Comparison of ENCODE assay signal across 18 cellular contexts in the genomic region with DNA sequence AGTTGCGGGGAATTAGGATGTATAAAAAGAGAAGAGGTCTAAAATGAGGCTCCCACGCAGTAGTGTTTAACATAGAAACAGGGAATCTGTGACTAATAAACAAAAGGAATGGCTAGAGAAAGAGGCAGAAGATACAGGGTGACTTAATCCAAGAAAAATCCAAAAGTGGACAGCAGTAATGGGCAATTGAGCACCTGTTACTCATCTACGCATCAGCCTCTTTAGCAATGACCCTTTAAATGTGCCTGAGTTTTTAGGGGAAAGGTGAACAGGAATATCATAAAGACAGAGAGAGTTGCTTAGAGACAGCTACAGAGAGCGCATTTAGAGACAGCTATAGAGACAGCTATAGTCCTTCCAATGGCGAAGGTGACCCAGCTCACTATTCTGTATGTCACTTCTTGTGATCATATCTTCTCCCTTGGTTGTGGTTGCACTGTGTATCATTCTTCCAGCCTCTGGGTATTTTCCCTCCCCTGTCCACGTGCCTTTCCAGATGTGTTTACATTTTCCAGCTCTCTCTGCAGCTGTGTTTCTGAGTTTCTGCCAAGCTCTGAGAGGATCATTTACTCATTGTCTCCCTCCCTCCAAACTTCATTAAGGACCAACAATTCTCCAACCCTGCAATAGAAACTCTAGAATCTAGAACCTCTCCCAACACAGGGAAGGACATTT.
DNase-seq lines count a peak whose midpoint lies in the region; ATAC-seq and TF ChIP-seq lines count a peak whose summit lies in the region.
"Had no signal": no experiment of that assay in that cellular context is flagged by ENCODE, and none has a peak within 500 bp of the region (broad histone marks: within the 10 kb centered on the region; RNA-seq: fewer than 3 reads in every experiment).

No MANE protein-coding gene starts in this region.

- H3K27me3 ChIP-seq in esophagus muscularis mucosa = no peaks in the 10 kb centered on the region
- no peaks in the 10 kb centered on the region for H3K27me3 ChIP-seq in osteoblast (ENCODE audit: insufficient read depth, low read length)

- TF ChIP-seq POLR2A in esophagus muscularis mucosa (IDR thresholded peaks at IDR 0.05; ENCODE audit: low read depth) = no peak

- no peaks in the 10 kb centered on the region for H3K9me3 Mint-ChIP-seq in stimulated activated memory B cell treated with anti-CD40 and anti-IgM and Interleukin-4, amounts not matched to agents 10 μg/mL and 1 μg/mL and 100 μg/mL, for 72 hours
- H3K9me3 Mint-ChIP-seq: type B pancreatic cell had no signal

- no peaks in the 10 kb centered on the region for H3K36me3 Mint-ChIP-seq in stimulated activated memory B cell treated with anti-CD40 and anti-IgM and Interleukin-4, amounts not matched to agents 10 μg/mL and 1 μg/mL and 100 μg/mL, for 72 hours
- H3K36me3 Mint-ChIP-seq: type B pancreatic cell had no signal

- H3K36me3 ChIP-seq in esophagus muscularis mucosa (peaks cover 0 to 7% (median 3%) of the 10 kb centered on the region in 4 donors), osteoblast (ENCODE audit: insufficient read depth, low read length) (no peaks in the 10 kb centered on the region)
- H3K36me3 ChIP-seq: lower lobe of right lung had no signal

- H3K4me3 ChIP-seq in HFF-Myc (replicated peaks; ENCODE audit: low read depth, low read length) (no peak overlapping the region), esophagus muscularis mucosa (no peak overlapping the region), osteoblast (ENCODE audit: insufficient read depth, low read length) (no peak overlapping the region)
- H3K4me3 ChIP-seq: lower lobe of right lung had no signal

- no peak for ATAC-seq in GM21723 (IDR thresholded peaks at IDR 0.05; ENCODE audit: unreplicated experiment)
- no peak for ATAC-seq in stimulated activated memory B cell treated with anti-CD40 and anti-IgM and Interleukin-4, amounts not matched to agents 10 μg/mL and 1 μg/mL and 100 μg/mL, for 72 hours
- ATAC-seq: effector memory CD8-positive, alpha-beta T cell; lower lobe of right lung had no signal

- H3K4me3 Mint-ChIP-seq in stimulated activated memory B cell treated with anti-CD40 and anti-IgM and Interleukin-4, amounts not matched to agents 10 μg/mL and 1 μg/mL and 100 μg/mL, for 72 hours = no peak overlapping the region
- H3K4me3 Mint-ChIP-seq: activated T-helper 1 cell treated with anti-CD3 and anti-CD28 coated beads, Interleukin-12 subunit alpha, Interleukin-12 subunit beta, Interleukin-2, Interleukin-4 antibody, amounts not matched to agents 30 ng/mL and 10 ng/mL and 1 ng/mL, durations not matched to agents 14 hours and 24 hours and 36 hours; B cell; effector memory CD8-positive, alpha-beta T cell; type B pancreatic cell had no signal

- no peaks in the 10 kb centered on the region for H4K20me1 ChIP-seq in osteoblast (ENCODE audit: insufficient read depth, low read length)

- H3K4me2 ChIP-seq in osteoblast (ENCODE audit: insufficient read depth, low read length) = no peak overlapping the region

- no peak for TF ChIP-seq EP300 in esophagus muscularis mucosa (IDR thresholded peaks at IDR 0.05)

- WGBS in esophagus muscularis mucosa = 43% methylated on average over 6 of the region's 6 CpGs

- H3K9me3 ChIP-seq in esophagus muscularis mucosa = no peaks in the 10 kb centered on the region
- H3K9me3 ChIP-seq in osteoblast (ENCODE audit: low read depth, low read length) = no peaks in the 10 kb centered on the region
- H3K9me3 ChIP-seq: lower lobe of right lung had no signal

- intact Hi-C loops in esophagus muscularis mucosa (cut with DNase I) = loop anchor here (5.0 kb wide), 1 partner anchor 35 kb away; no protein-coding TSS in a partner anchor

- H3K27me3 Mint-ChIP-seq in stimulated activated memory B cell treated with anti-CD40 and anti-IgM and Interleukin-4, amounts not matched to agents 10 μg/mL and 1 μg/mL and 100 μg/mL, for 72 hours = no peaks in the 10 kb centered on the region
- H3K27me3 Mint-ChIP-seq: type B pancreatic cell had no signal

- H3K4me1 ChIP-seq in esophagus muscularis mucosa (peaks cover 15 to 62% (median 48%) of the 10 kb centered on the region in 4 donors), osteoblast (ENCODE audit: insufficient read depth, low read length) (peaks cover 17% of the 10 kb centered on the region)

- H3K79me2 ChIP-seq in osteoblast (ENCODE audit: insufficient read depth, low read length) = no peaks in the 10 kb centered on the region

- DNase-seq in AG08395 (ENCODE audit: low spot score) = peak; percentile 20
- DNase-seq in HFF-Myc (ENCODE audit: extremely low read depth, low read depth) = peak; percentile 67
- peak; percentile 87 for DNase-seq in esophagus muscularis mucosa (ENCODE audit: extremely low spot score)
- peak; percentile 71 for DNase-seq in osteoblast (ENCODE audit: insufficient read length, low spot score, missing footprints)
- DNase-seq in HT-29 (ENCODE audit: low spot score) = no peak
- no peak for DNase-seq in occipital lobe (lab: John Stamatoyannopoulos, UW)
- DNase-seq: activated CD4-positive, alpha-beta T cell treated with anti-CD3 and anti-CD28 coated beads, Interleukin-2, amount 50 U/mL, for 4 hours; DND-41; effector memory CD8-positive, alpha-beta T cell; lower lobe of right lung; NCI-H2029; NCI-H82; SHP77 had no signal

- no peak overlapping the region for H3K27ac Mint-ChIP-seq in stimulated activated memory B cell treated with anti-CD40 and anti-IgM and Interleukin-4, amounts not matched to agents 10 μg/mL and 1 μg/mL and 100 μg/mL, for 72 hours
- H3K27ac Mint-ChIP-seq: activated T-helper 1 cell treated with anti-CD3 and anti-CD28 coated beads, Interleukin-12 subunit alpha, Interleukin-12 subunit beta, Interleukin-2, Interleukin-4 antibody, amounts not matched to agents 30 ng/mL and 10 ng/mL and 1 ng/mL, durations not matched to agents 14 hours and 24 hours and 36 hours; B cell; effector memory CD8-positive, alpha-beta T cell; type B pancreatic cell had no signal

- H2AFZ ChIP-seq in osteoblast (ENCODE audit: low read length) = no peak overlapping the region

- H3K4me1 Mint-ChIP-seq in stimulated activated memory B cell treated with anti-CD40 and anti-IgM and Interleukin-4, amounts not matched to agents 10 μg/mL and 1 μg/mL and 100 μg/mL, for 72 hours = no peaks in the 10 kb centered on the region
- H3K4me1 Mint-ChIP-seq: B cell had no signal

- TF ChIP-seq CTCF in HFF-Myc (IDR thresholded peaks at IDR 0.05; ENCODE audit: low read depth, low read length, missing control alignments) (no peak), esophagus muscularis mucosa (IDR thresholded peaks at IDR 0.05) (no peak), osteoblast (IDR thresholded peaks at IDR 0.05; ENCODE audit: extremely low read depth, low read depth, low read length) (no peak)

- H3K27ac ChIP-seq in esophagus muscularis mucosa (replicated peaks in 1 of 4) (peak overlapping the region; percentile 54 to 82 (median 66)), osteoblast (ENCODE audit: low read depth, low read length) (peak overlapping the region; percentile 71)
- H3K27ac ChIP-seq: lower lobe of right lung had no signal

Comparison
In these comparisons a context has a peak if more than half of its experiments do, and no peak if none do; other contexts are left out.
1. DNase-seq: peak in AG08395 (single experiment), HFF-Myc (single experiment), esophagus muscularis mucosa (single experiment) and osteoblast (single experiment); none in HT-29 (single experiment) and occipital lobe (single experiment).